In the genomic region with DNA sequence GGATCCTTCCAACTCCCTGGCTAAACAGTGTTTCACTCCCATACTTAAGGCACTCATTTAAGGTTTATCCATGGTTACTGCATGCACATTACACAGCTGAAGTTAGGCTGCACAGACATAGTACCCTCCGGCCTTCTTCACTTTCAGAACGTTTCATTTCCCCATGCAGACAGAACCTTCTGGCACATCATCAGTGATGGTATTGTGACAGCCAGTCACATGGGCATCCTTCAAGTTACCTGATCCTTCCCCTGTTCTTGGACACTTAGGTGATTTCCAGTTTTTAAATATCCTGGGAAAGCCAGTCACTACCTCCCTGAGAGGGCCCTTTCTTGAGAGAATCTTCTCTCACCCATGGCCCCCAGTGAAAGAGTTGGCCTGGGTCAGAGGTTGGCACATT, we compare ENCODE assay signal across 22 cellular contexts. TPM values are rescaled to one million over a fixed set of nuclear protein-coding genes. Genes with fewer than 3 reads are reported as not detected.
DNase-seq lines count a peak whose midpoint lies in the region; ATAC-seq, FAIRE-seq and TF ChIP-seq lines count a peak whose summit lies in the region.
"Had no signal": no experiment of that assay in that cellular context is flagged by ENCODE, and none has a peak within 500 bp of the region (broad histone marks: within the 10 kb centered on the region; RNA-seq: fewer than 3 reads in every experiment).

No MANE protein-coding gene starts in this region.

- H3K36me3 Mint-ChIP-seq in activated naive CD8-positive, alpha-beta T cell, result peaks cover 9% of the 10 kb centered on the region
- H3K36me3 Mint-ChIP-seq in activated naive CD8-positive, alpha-beta T cell treated with anti-CD3 and anti-CD28 coated beads for 36 hours, result peaks cover 30% of the 10 kb centered on the region

- no peaks in the 10 kb centered on the region for H3K9me3 Mint-ChIP-seq in activated naive CD8-positive, alpha-beta T cell (ENCODE audit: low read depth)
- H3K9me3 Mint-ChIP-seq in activated naive CD8-positive, alpha-beta T cell treated with anti-CD3 and anti-CD28 coated beads for 36 hours, result no peaks in the 10 kb centered on the region
- H3K9me3 Mint-ChIP-seq: CD8-positive, alpha-beta memory T cell; IgD-negative memory B cell had no signal

- H3K4me1 Mint-ChIP-seq in activated naive CD8-positive, alpha-beta T cell (ENCODE audit: low read depth), result peaks cover 19% of the 10 kb centered on the region
- peaks cover 11% of the 10 kb centered on the region for H3K4me1 Mint-ChIP-seq in activated naive CD8-positive, alpha-beta T cell treated with anti-CD3 and anti-CD28 coated beads for 36 hours

- H3K9me3 ChIP-seq in GM12878 (replicated peaks; ENCODE audit: control insufficient read depth, insufficient read depth, low read length), result no peaks in the 10 kb centered on the region
- no peaks in the 10 kb centered on the region for H3K9me3 ChIP-seq in psoas muscle
- H3K9me3 ChIP-seq: BE2C had no signal

- H3K27me3 ChIP-seq in GM12878 (replicated peaks in 1 of 2; ENCODE audit: control insufficient read depth in 2 of 2, insufficient read depth in 2 of 2, low read length in 1 of 2), result no peaks in the 10 kb centered on the region
- no peaks in the 10 kb centered on the region for H3K27me3 ChIP-seq in psoas muscle (ENCODE audit: insufficient read depth in 3 of 3, low read length in 2 of 3)
- H3K27me3 ChIP-seq: BE2C had no signal

- peak; percentile 50; the same call in 1 of the 2 replicates for TF ChIP-seq POLR2A in GM12878 (IDR thresholded peaks at IDR 0.05; ENCODE audit: low read depth, low read length)

- TF ChIP-seq CTCF in GM12878 (IDR thresholded peaks at IDR 0.05 in 2 of 3, conservative IDR thresholded peaks at IDR 0.05 in 1 of 3; ENCODE audit: control insufficient read depth in 2 of 3, extremely low read depth in 1 of 3, insufficient read depth in 1 of 3, low read depth in 3 of 3, low read length in 3 of 3) (no peak), psoas muscle (IDR thresholded peaks at IDR 0.05) (no peak), GM13976 (IDR thresholded peaks at IDR 0.05; ENCODE audit: borderline replicate concordance, control extremely low read depth, extremely low read depth, insufficient read depth, missing control alignments) (no peak)

- ATAC-seq in GM12878 (peak; percentile 31; the same call in 2 of the 3 replicates), psoas muscle (peak; percentile 76 to 85 (median 81)), HG02852 (IDR thresholded peaks at IDR 0.05; ENCODE audit: unreplicated experiment) (no peak)

- no peak overlapping the region for H3K4me2 ChIP-seq in GM12878 (ENCODE audit: control insufficient read depth, insufficient read depth)

- H3K36me3 ChIP-seq in GM12878 (ENCODE audit: control insufficient read depth in 2 of 2, insufficient read depth in 2 of 2, low read length in 1 of 2) (peaks cover 13 to 34% of the 10 kb centered on the region in 2 experiments), psoas muscle (ENCODE audit: insufficient read depth in 1 of 2, low read depth in 1 of 2) (peaks cover 3 to 84% of the 10 kb centered on the region in 2 donors)

- RAD21 ChIA-PET in GM12878 (lab: Charles Lee; ENCODE audit: unreplicated experiment), result no interaction called here

- peaks cover 5% of the 10 kb centered on the region for H3K79me2 ChIP-seq in GM12878 (ENCODE audit: control insufficient read depth, insufficient read depth, low read length)

- no peak for TF ChIP-seq RAD21 in GM12878 (IDR thresholded peaks at IDR 0.05; ENCODE audit: insufficient read depth, low read depth, low read length)

- H3K27ac ChIP-seq in GM12878 (ENCODE audit: control insufficient read depth, insufficient read depth) (no peak overlapping the region), psoas muscle (peak overlapping the region; percentile 78)
- H3K27ac ChIP-seq: RWPE1 had no signal

- no peak overlapping the region for H3K9ac ChIP-seq in GM12878 (ENCODE audit: control insufficient read depth, insufficient read depth, low read length)

- H3K4me3 Mint-ChIP-seq in activated naive CD8-positive, alpha-beta T cell, result no peak overlapping the region
- no peak overlapping the region for H3K4me3 Mint-ChIP-seq in activated naive CD8-positive, alpha-beta T cell treated with anti-CD3 and anti-CD28 coated beads for 36 hours
- H3K4me3 Mint-ChIP-seq: CD8-positive, alpha-beta memory T cell had no signal

- no peak for DNase-seq in activated naive CD8-positive, alpha-beta T cell treated with anti-CD3 and anti-CD28 coated beads for 36 hours
- DNase-seq in GM12878 (ENCODE audit: low read depth, low spot score) (no peak), psoas muscle (no peak), SW480 (ENCODE audit: low spot score) (no peak), GM13976 (ENCODE audit: low spot score) (no peak)
- DNase-seq: BE2C; CD8-positive, alpha-beta memory T cell; GDM1; NCI-H1105; NCI-H146; NCI-H2029; NCI-H226; NCI-H510A treated with DMSO at 0.1 percent for 48 hours; NCI-H748 treated with DMSO at 0.1 percent for 48 hours; NK-92 treated with Interleukin-12 subunit alpha and Interleukin-12 subunit beta, amount 100 ng/mL, for 24 hours; SHP77 treated with DMSO at 0.1 percent for 48 hours had no signal

- intact Hi-C loops in GM12878 (cut with micrococcal nuclease; ENCODE audit: unreplicated experiment), result no loop called here
- intact Hi-C loops in psoas muscle (cut with DNase I), result no loop called here

- H3K4me3 ChIP-seq in GM12878, result no peak overlapping the region
- H3K4me3 ChIP-seq in psoas muscle, result no peak overlapping the region
- H3K4me3 ChIP-seq: SK-N-MC had no signal

- TF ChIP-seq EP300 in GM12878 (IDR thresholded peaks at IDR 0.05; ENCODE audit: borderline replicate concordance in 1 of 2, control insufficient read depth in 1 of 2, low read depth in 2 of 2, low read length in 2 of 2), result no peak

- H3K27me3 Mint-ChIP-seq in activated naive CD8-positive, alpha-beta T cell, result no peaks in the 10 kb centered on the region
- H3K27me3 Mint-ChIP-seq in activated naive CD8-positive, alpha-beta T cell treated with anti-CD3 and anti-CD28 coated beads for 36 hours, result no peaks in the 10 kb centered on the region
- H3K27me3 Mint-ChIP-seq: CD8-positive, alpha-beta memory T cell; IgD-negative memory B cell had no signal

- no TSS peak for BruUV-seq in GM12878 (replicated peaks; lab: Mats Ljungman, UMichigan)

- in situ Hi-C loops in GM12878 (cut with MboI), result no loop called here
- in situ Hi-C loops in GM13976 (cut with MboI; ENCODE audit: low sequenced_read_pairs, unreplicated experiment), result no loop called here

- POLR2A ChIA-PET in GM12878 (lab: Charles Lee), result interaction anchor here (0.7 kb wide), 1 partner anchor 584 kb away, joined by 5 read pairs; no protein-coding TSS in a partner anchor

- H4K20me1 ChIP-seq in GM12878 (ENCODE audit: control insufficient read depth, insufficient read depth), result 0 out of 2 replicates have a peak, but pooled peaks cover 4% of the 10 kb centered on the region

- peak overlapping the region; percentile 34 for H3K27ac Mint-ChIP-seq in activated naive CD8-positive, alpha-beta T cell
- H3K27ac Mint-ChIP-seq in activated naive CD8-positive, alpha-beta T cell treated with anti-CD3 and anti-CD28 coated beads for 36 hours, result no peak overlapping the region
- H3K27ac Mint-ChIP-seq: IgD-negative memory B cell had no signal

- 0 out of 2 replicates have a peak, but pooled peaks cover 2% of the 10 kb centered on the region for H3K4me1 ChIP-seq in GM12878 (ENCODE audit: control insufficient read depth, insufficient read depth, low read length)
- peaks cover 21% of the 10 kb centered on the region for H3K4me1 ChIP-seq in psoas muscle
- H3K4me1 ChIP-seq: BE2C had no signal

- WGBS in GM12878 (ENCODE audit: insufficient coverage, insufficient replicate concordance, low lambda C conversion rate, missing lambda C conversion rate), result 71% methylated on average over 2 of the region's 2 CpGs
- WGBS in psoas muscle, 3 donors, result 19 to 55% (median 22%) methylated on average over 2 of the region's 2 CpGs

- no peak for FAIRE-seq in GM12878 (lab: Jason Lieb, UNC)
- FAIRE-seq: H54 had no signal

- SMC1A ChIA-PET in GM12878 (lab: Charles Lee; ENCODE audit: uncharacterized antibody, unreplicated experiment), result interaction anchor here (0.7 kb wide), 1 partner anchor 13 kb away, joined by 3 read pairs; no protein-coding TSS in a partner anchor

- CTCF ChIA-PET in GM12878 (lab: Yijun Ruan, JAX), result no interaction called here

- H2AFZ ChIP-seq in GM12878 (ENCODE audit: control insufficient read depth, low read depth, low read length), result no peak overlapping the region

RNA-seq across cellular contexts. Expression of gene SMIM7, which starts 9.1 kb away (rescaled TPM):
- 10 to 100 TPM; 48.1 to 59.2 TPM for total RNA-seq in activated naive CD8-positive, alpha-beta T cell treated with anti-CD3 and anti-CD28 coated beads for 36 hours
- 131 and 132 TPM in 2 replicates for total RNA-seq in GM12878 (2013; cell fraction: nucleolus; rRNA removed)
- 49.9 and 51.3 TPM in 2 replicates for total RNA-seq in GM12878 (2014; rRNA removed)
- 68.1 and 69.4 TPM in 2 replicates for total RNA-seq in GM12878 (2014; rRNA removed; fragmentation: Illumina TruSeq; extraction: Trizol)
- 44.6 and 45.7 TPM in 2 replicates for total RNA-seq in GM12878 (2021)
- polyA plus RNA-seq in GM12878 (2011; ENCODE audit: low read depth), result 39.2 TPM
- polyA plus RNA-seq in GM12878 (2011; rRNA removed), result 88.8 and 96.7 TPM in 2 replicates
- polyA plus RNA-seq in GM12878 (2011; cell fraction: cytosol; rRNA removed), result 73.5 and 81.4 TPM in 2 replicates
- 54.6 and 59.6 TPM in 2 replicates for polyA plus RNA-seq in GM12878 (2011; cell fraction: nucleus; rRNA removed)
- polyA plus RNA-seq in GM12878 (2012), result 48.8 and 52.3 TPM in 2 replicates
- polyA plus RNA-seq in GM12878 (2014; fragmentation: Illumina TruSeq; extraction: Trizol), result 71.7 and 99.7 TPM in 2 replicates
- polyA plus RNA-seq in GM12878 (2014; fragmentation: Nextera tagmentation; extraction: Ambion mirVana), result 100 to 1,000 TPM; 157 to 170 TPM
- polyA plus RNA-seq in GM12878 (2014; rRNA removed), result 60.0 and 66.0 TPM in 2 replicates
- 10 to 100 TPM; 70.0 to 72.5 TPM for polyA plus RNA-seq in GM12878 (2016; fragmentation: Nextera tagmentation; extraction: Ambion mirVana)
- polyA minus RNA-seq in GM12878 (2011; rRNA and poly(A)+ RNA removed), result 49.9 and 62.4 TPM in 2 replicates
- polyA minus RNA-seq in GM12878 (2011; cell fraction: cytosol; rRNA and poly(A)+ RNA removed), result 15.6 and 20.6 TPM in 2 replicates
- 25.5 and 47.5 TPM in 2 replicates for polyA minus RNA-seq in GM12878 (2011; cell fraction: nucleus; rRNA and poly(A)+ RNA removed)
- total RNA-seq in psoas muscle, result 10 to 100 TPM; 16.1 to 50.0 (median 31.6) TPM
- 10 to 100 TPM; 51.9 to 76.9 (median 53.9) TPM for polyA plus RNA-seq in psoas muscle

RNA-seq across cellular contexts. Expression of gene TMEM38A, which starts 10.1 kb away (rescaled TPM):
- total RNA-seq in activated naive CD8-positive, alpha-beta T cell treated with anti-CD3 and anti-CD28 coated beads for 36 hours, result 1 to 10 TPM in 1 of 2 experiments, under 1 TPM in 1; 0.70 to 1.2 TPM
- 32.5 and 33.0 TPM in 2 replicates for total RNA-seq in GM12878 (2013; cell fraction: nucleolus; rRNA removed)
- total RNA-seq in GM12878 (2014; rRNA removed) (18.0 and 19.1 TPM in 2 replicates), GM12878 (2014; rRNA removed; fragmentation: Illumina TruSeq; extraction: Trizol) (11.9 TPM in 2 replicates), GM12878 (2021) (14.5 and 17.2 TPM in 2 replicates), psoas muscle (100 to 1,000 TPM; 120 to 184 (median 140) TPM)
- 13.2 TPM for polyA plus RNA-seq in GM12878 (2011; ENCODE audit: low read depth)
- polyA plus RNA-seq in GM12878 (2011; rRNA removed) (9.8 and 12.7 TPM in 2 replicates), GM12878 (2014; fragmentation: Illumina TruSeq; extraction: Trizol) (11.5 and 12.4 TPM in 2 replicates), GM12878 (2014; fragmentation: Nextera tagmentation; extraction: Ambion mirVana) (1 to 10 TPM; 4.5 to 6.1 TPM), GM12878 (2014; rRNA removed) (17.9 and 20.4 TPM in 2 replicates), GM12878 (2016; fragmentation: Nextera tagmentation; extraction: Ambion mirVana) (10 to 100 TPM; 20.2 to 22.2 TPM), psoas muscle (100 to 1,000 TPM in 2 of 3 donors, 10 to 100 TPM in 1; 53.2 to 295 (median 130) TPM)
- polyA plus RNA-seq in GM12878 (2011; cell fraction: cytosol; rRNA removed), result 14.7 and 19.0 TPM in 2 replicates
- 11.5 and 13.6 TPM in 2 replicates for polyA plus RNA-seq in GM12878 (2011; cell fraction: nucleus; rRNA removed)
- 18.4 and 20.6 TPM in 2 replicates for polyA plus RNA-seq in GM12878 (2012)
- polyA minus RNA-seq in GM12878 (2011; rRNA and poly(A)+ RNA removed), result 17.8 and 20.1 TPM in 2 replicates
- 4.4 and 5.7 TPM in 2 replicates for polyA minus RNA-seq in GM12878 (2011; cell fraction: cytosol; rRNA and poly(A)+ RNA removed)
- 5.9 and 6.3 TPM in 2 replicates for polyA minus RNA-seq in GM12878 (2011; cell fraction: nucleus; rRNA and poly(A)+ RNA removed)
- polyA plus RNA-seq: CD8-positive, alpha-beta memory T cell had no signal

RNA-seq across cellular contexts. Expression of gene MED26, which starts 22.8 kb away (rescaled TPM):
- 10 to 100 TPM; 16.0 to 17.2 TPM for total RNA-seq in activated naive CD8-positive, alpha-beta T cell treated with anti-CD3 and anti-CD28 coated beads for 36 hours
- 44.3 and 46.5 TPM in 2 replicates for total RNA-seq in GM12878 (2013; cell fraction: nucleolus; rRNA removed)
- total RNA-seq in GM12878 (2014; rRNA removed), result 13.8 and 15.3 TPM in 2 replicates
- total RNA-seq in GM12878 (2014; rRNA removed; fragmentation: Illumina TruSeq; extraction: Trizol), result 7.2 and 8.6 TPM in 2 replicates
- 20.2 and 21.4 TPM in 2 replicates for total RNA-seq in GM12878 (2021)
- 3.3 TPM for polyA plus RNA-seq in GM12878 (2011; ENCODE audit: low read depth)
- 10.0 and 14.0 TPM in 2 replicates for polyA plus RNA-seq in GM12878 (2011; rRNA removed)
- polyA plus RNA-seq in GM12878 (2011; cell fraction: cytosol; rRNA removed), result 14.4 and 19.2 TPM in 2 replicates
- 18.8 and 19.7 TPM in 2 replicates for polyA plus RNA-seq in GM12878 (2011; cell fraction: nucleus; rRNA removed)
- polyA plus RNA-seq in GM12878 (2012), result 7.8 and 10.8 TPM in 2 replicates
- polyA plus RNA-seq in GM12878 (2014; fragmentation: Illumina TruSeq; extraction: Trizol), result 3.6 and 8.0 TPM in 2 replicates
- polyA plus RNA-seq in GM12878 (2014; fragmentation: Nextera tagmentation; extraction: Ambion mirVana), result 1 to 10 TPM; 1.1 to 2.2 TPM
- polyA plus RNA-seq in GM12878 (2014; rRNA removed), result 12.4 and 15.2 TPM in 2 replicates
- 10 to 100 TPM in 1 of 2 experiments, 1 to 10 TPM in 1; 9.2 to 10.1 TPM for polyA plus RNA-seq in GM12878 (2016; fragmentation: Nextera tagmentation; extraction: Ambion mirVana)
- 19.0 and 25.2 TPM in 2 replicates for polyA minus RNA-seq in GM12878 (2011; rRNA and poly(A)+ RNA removed)
- polyA minus RNA-seq in GM12878 (2011; cell fraction: cytosol; rRNA and poly(A)+ RNA removed), result 12.0 and 15.0 TPM in 2 replicates
- polyA minus RNA-seq in GM12878 (2011; cell fraction: nucleus; rRNA and poly(A)+ RNA removed), result 21.2 and 41.1 TPM in 2 replicates
- 1 to 10 TPM; 4.8 to 9.6 (median 5.5) TPM for total RNA-seq in psoas muscle
- 1 to 10 TPM; 5.1 to 8.7 (median 5.2) TPM for polyA plus RNA-seq in psoas muscle
